ENCODE assay signal across 12 cellular contexts in genomic region chr3:194872669-194872977, GRCh38.
DNase-seq lines count a peak whose midpoint lies in the region; ATAC-seq and TF ChIP-seq lines count a peak whose summit lies in the region.
"Had no signal": no experiment of that assay in that cellular context is flagged by ENCODE, and none has a peak within 500 bp of the region (broad histone marks: within the 10 kb centered on the region; RNA-seq: fewer than 3 reads in every experiment).

No MANE protein-coding gene starts in this region.

- H3K27ac Mint-ChIP-seq in HFFc6 = peak overlapping the region; percentile 97

- peak overlapping the region; percentile 81 for H3K4me3 Mint-ChIP-seq in HFFc6

- H3K27me3 Mint-ChIP-seq in HFFc6 (ENCODE audit: insufficient read depth) = peaks cover 20% of the 10 kb centered on the region

- H3K36me3 Mint-ChIP-seq in HFFc6 (ENCODE audit: low read depth) = 0 out of 2 replicates have a peak, but pooled peaks cover 5% of the 10 kb centered on the region
- H3K36me3 Mint-ChIP-seq: naive B cell had no signal

- H3K9me3 ChIP-seq in suprapubic skin = no peaks in the 10 kb centered on the region

- H3K4me3 ChIP-seq in foreskin fibroblast (ENCODE audit: low read depth in 1 of 2, low read length in 2 of 2) (no peak overlapping the region), suprapubic skin (no peak overlapping the region)
- H3K4me3 ChIP-seq: gastroesophageal sphincter had no signal

- H3K4me1 ChIP-seq in suprapubic skin = peaks cover 40% of the 10 kb centered on the region

- DNase-seq in HFFc6 = peak; percentile 89
- peak; percentile 70 to 71 for DNase-seq in foreskin fibroblast
- no peak for DNase-seq in suprapubic skin (ENCODE audit: low spot score in 2 of 2)
- DNase-seq in SKM-1 treated with dmso at 0.1 percent for 144 hours (lab: John Stamatoyannopoulos, UW; ENCODE audit: unreplicated experiment) = no peak
- no peak for DNase-seq in NOMO-1 treated with DMSO at 0.1 percent for 48 hours (lab: John Stamatoyannopoulos, UW; ENCODE audit: unreplicated experiment)
- DNase-seq: activated CD4-positive, alpha-beta T cell treated with anti-CD3 and anti-CD28 coated beads for 1 hour; naive B cell; stimulated activated CD4-positive, alpha-beta T cell treated with anti-CD3 and anti-CD28 coated beads, Interleukin-4, amount 100 ng/mL, for 4 hours had no signal

- no peak for TF ChIP-seq CTCF in HFFc6 (IDR thresholded peaks at IDR 0.05)
- no peak for TF ChIP-seq CTCF in foreskin fibroblast (IDR thresholded peaks at IDR 0.05; ENCODE audit: low read depth, low read length)
- TF ChIP-seq CTCF in suprapubic skin (IDR thresholded peaks at IDR 0.05) = no peak

- no peaks in the 10 kb centered on the region for H3K9me3 Mint-ChIP-seq in HFFc6

- peaks cover 29% of the 10 kb centered on the region for H3K4me1 Mint-ChIP-seq in HFFc6 (ENCODE audit: low read depth)

- ATAC-seq in SK-N-SH treated with all-trans-retinoic acid at 6 μM for 48 hours = peak; percentile 53
- ATAC-seq in HG03280 (IDR thresholded peaks at IDR 0.05; ENCODE audit: unreplicated experiment) = no peak
- ATAC-seq in HG02571 (IDR thresholded peaks at IDR 0.05; ENCODE audit: unreplicated experiment) = no peak

- H3K36me3 ChIP-seq in suprapubic skin = no peaks in the 10 kb centered on the region
- H3K36me3 ChIP-seq: gastroesophageal sphincter had no signal

- no peak for TF ChIP-seq POLR2A in suprapubic skin (IDR thresholded peaks at IDR 0.05)

- 17% methylated on average over 2 of the region's 2 CpGs for WGBS in suprapubic skin

- no peak for TF ChIP-seq EP300 in suprapubic skin (IDR thresholded peaks at IDR 0.05)

- H3K27ac ChIP-seq in suprapubic skin = peak overlapping the region; percentile 81

- no peaks in the 10 kb centered on the region for H3K27me3 ChIP-seq in suprapubic skin
- H3K27me3 ChIP-seq: gastroesophageal sphincter had no signal

TF ChIP-seq in SK-N-SH treated with all-trans-retinoic acid at 6 μM for 48 hours, 23 proteins besides CTCF, POLR2A, EP300 and RAD21:
- no peak for TF ChIP-seq ZNF565 (CRISPR knock-in tag; conservative IDR thresholded peaks at IDR 0.05; ENCODE audit: low read depth)
- no peak for TF ChIP-seq ZC3H10 (CRISPR knock-in tag; IDR thresholded peaks at IDR 0.05)
- no peak for TF ChIP-seq GLIS3 (CRISPR knock-in tag; IDR thresholded peaks at IDR 0.05)
- no peak for TF ChIP-seq RARB (CRISPR knock-in tag; IDR thresholded peaks at IDR 0.05)
- TF ChIP-seq ZNF70 (CRISPR knock-in tag; IDR thresholded peaks at IDR 0.05) = no peak
- TF ChIP-seq ESRRG (CRISPR knock-in tag; IDR thresholded peaks at IDR 0.05) = no peak
- TF ChIP-seq CREB5 (CRISPR knock-in tag; IDR thresholded peaks at IDR 0.05; ENCODE audit: low read depth) = no peak
- no peak for TF ChIP-seq ZNF8 (CRISPR knock-in tag; IDR thresholded peaks at IDR 0.05)
- TF ChIP-seq POU6F1 (CRISPR knock-in tag; IDR thresholded peaks at IDR 0.05; ENCODE audit: borderline replicate concordance, low read depth) = no peak
- TF ChIP-seq OSR1 (CRISPR knock-in tag; IDR thresholded peaks at IDR 0.05) = no peak
- no peak for TF ChIP-seq TCF4 (CRISPR knock-in tag; IDR thresholded peaks at IDR 0.05; ENCODE audit: borderline replicate concordance)
- TF ChIP-seq BACH2 (CRISPR knock-in tag; IDR thresholded peaks at IDR 0.05; ENCODE audit: borderline replicate concordance) = no peak
- TF ChIP-seq ZFP3 (CRISPR knock-in tag; IDR thresholded peaks at IDR 0.05) = no peak
- TF ChIP-seq PATZ1 (CRISPR knock-in tag; IDR thresholded peaks at IDR 0.05; ENCODE audit: borderline replicate concordance) = no peak
- no peak for TF ChIP-seq CSDC2 (CRISPR knock-in tag; IDR thresholded peaks at IDR 0.05)
- TF ChIP-seq ISL1 (CRISPR knock-in tag; IDR thresholded peaks at IDR 0.05) = no peak
- TF ChIP-seq CSRNP3 (CRISPR knock-in tag; IDR thresholded peaks at IDR 0.05) = no peak

Comparison
In these comparisons a context has a peak if more than half of its experiments do, and no peak if none do; other contexts are left out.
1. DNase-seq: peak in HFFc6 (single experiment) and foreskin fibroblast (2 of 2); none in suprapubic skin (0 of 2), SKM-1 treated with dmso at 0.1 percent for 144 hours (single experiment) and NOMO-1 treated with DMSO at 0.1 percent for 48 hours (single experiment).